Comparison of ENCODE assay signal across 30 cellular contexts in genomic region chr16:50004239-50004638, GRCh38.
"Had no signal": no experiment of that assay in that cellular context is flagged by ENCODE, and none has a peak within 500 bp of the region (broad histone marks: within the 10 kb centered on the region; RNA-seq: fewer than 3 reads in every experiment).

No MANE protein-coding gene starts in this region.

- H3K9me3 ChIP-seq: adrenal gland, ascending aorta, body of pancreas had no signal

- H3K27me3 ChIP-seq: adrenal gland, ascending aorta, body of pancreas, brain microvascular endothelial cell, breast epithelium, cardiac muscle cell had no signal

- H3K4me1 ChIP-seq: adrenal gland, ascending aorta, body of pancreas, breast epithelium had no signal

- H3K36me3 ChIP-seq: adrenal gland, ascending aorta, brain microvascular endothelial cell, breast epithelium, cardiac muscle cell had no signal

- DNase-seq: activated effector memory CD4-positive, alpha-beta T cell treated with anti-CD3 and anti-CD28 coated beads, Interleukin-2, amount 50 U/mL, for 16 hours; activated effector memory CD4-positive, alpha-beta T cell treated with Interleukin-2 at 50 U/mL for 16 hours; activated gamma-delta T cell; activated gamma-delta T cell treated with Interleukin-2 at 50 U/mL for 16 hours; activated naive CD4-positive, alpha-beta T cell; activated naive CD4-positive, alpha-beta T cell treated with anti-CD3 and anti-CD28 coated beads for 36 hours; activated naive CD4-positive, alpha-beta T cell treated with anti-CD3 and anti-CD28 coated beads, Interleukin-2, amount 10 ng/mL, durations not matched to agents 7 days and 5 days; activated naive CD4-positive, alpha-beta T cell treated with anti-CD3 and anti-CD28 coated beads, Interleukin-2, amount 50 U/mL, for 16 hours; activated naive CD4-positive, alpha-beta T cell treated with Interleukin-2 at 50 U/mL for 16 hours; activated naive CD8-positive, alpha-beta T cell treated with anti-CD3 and anti-CD28 coated beads for 36 hours; activated naive CD8-positive, alpha-beta T cell treated with anti-CD3 and anti-CD28 coated beads, Interleukin-2, amount 10 ng/mL, durations not matched to agents 7 days and 5 days; activated naive CD8-positive, alpha-beta T cell treated with anti-CD3 and anti-CD28 coated beads, Interleukin-2, amount 50 U/mL, for 24 hours; activated T-cell treated with anti-CD3 and anti-CD28 coated beads, Interleukin-2, amount 50 U/mL, for 1 hour; activated T-cell treated with anti-CD3 and anti-CD28 coated beads, Interleukin-2, amount 50 U/mL, for 24 hours; activated T-cell treated with anti-CD3 and anti-CD28 coated beads, Interleukin-2, amount 50 U/mL, for 4 hours; activated T-cell treated with anti-CD3 and anti-CD28 coated beads, Interleukin-2, amount 50 U/mL, for 48 hours; activated T-cell treated with anti-CD3 and anti-CD28 coated beads, Interleukin-2, amount 50 U/mL, for 72 hours; adrenal gland; amniotic stem cell; amygdala; anterior cingulate cortex; aorta; body of pancreas; brain microvascular endothelial cell; caudate nucleus; central memory CD4-positive, alpha-beta T cell; cerebellar nuclear complex had no signal

- H3K27ac ChIP-seq: adrenal gland, ascending aorta, body of pancreas, brain microvascular endothelial cell, breast epithelium, cardiac muscle cell had no signal

- H3K4me3 ChIP-seq: adrenal gland, ascending aorta, body of pancreas, breast epithelium, cardiac muscle cell had no signal
